In genomic region chr5:167049043-167049663, GRCh38 we compare ENCODE assay signal across 8 cellular contexts.
A peak's percentile ranks its signal among the peaks of the same experiment; 100 is the strongest.
DNase-seq lines count a peak whose midpoint lies in the region; TF ChIP-seq lines count a peak whose summit lies in the region.

No MANE protein-coding gene starts in this region.

- no peak for TF ChIP-seq CTCF in HFF-Myc (IDR thresholded peaks at IDR 0.05; ENCODE audit: low read depth, low read length, missing control alignments)
- peak; percentile 50 for TF ChIP-seq CTCF in astrocyte of the spinal cord (IDR thresholded peaks at IDR 0.05; ENCODE audit: low read depth, low read length)

- in situ Hi-C loops in astrocyte of the spinal cord (cut with HindIII; ENCODE audit: low sequenced_read_pairs), result no loop called here

- H3K4me3 ChIP-seq in HFF-Myc (replicated peaks; ENCODE audit: low read depth, low read length) (no peak overlapping the region), astrocyte of the spinal cord (ENCODE audit: low read depth, low read length) (no peak overlapping the region)

- DNase-seq in NCI-H2171 treated with DMSO at 0.1 percent for 48 hours (lab: John Stamatoyannopoulos, UW), result peak; percentile 13
- no peak for DNase-seq in NCI-H2171 (lab: John Stamatoyannopoulos, UW)
- DNase-seq in HFF-Myc (ENCODE audit: extremely low read depth, low read depth), result peak; percentile 3
- peak; percentile 91 to 98 for DNase-seq in NCI-H2081 (lab: John Stamatoyannopoulos, UW)
- DNase-seq in astrocyte of the spinal cord (ENCODE audit: low read depth, low spot score), result peak; percentile 53
- peak; percentile 65 for DNase-seq in kidney tubule cell (ENCODE audit: low spot score)
- no peak for DNase-seq in activated CD8-positive, alpha-beta memory T cell treated with anti-CD3 and anti-CD28 coated beads, Interleukin-2, amount 50 U/mL, for 48 hours
- DNase-seq in T1000 (lab: John Stamatoyannopoulos, UW), result no peak

Comparison
In these comparisons a context has a peak if more than half of its experiments do, and no peak if none do; other contexts are left out.
1. DNase-seq: peak in NCI-H2171 treated with DMSO at 0.1 percent for 48 hours (single experiment), HFF-Myc (single experiment), NCI-H2081 (2 of 2), astrocyte of the spinal cord (single experiment) and kidney tubule cell (single experiment); none in NCI-H2171 (single experiment), activated CD8-positive, alpha-beta memory T cell treated with anti-CD3 and anti-CD28 coated beads, Interleukin-2, amount 50 U/mL, for 48 hours (single experiment) and T1000 (single experiment).